ENCODE assay signal across 13 cellular contexts in the genomic region with DNA sequence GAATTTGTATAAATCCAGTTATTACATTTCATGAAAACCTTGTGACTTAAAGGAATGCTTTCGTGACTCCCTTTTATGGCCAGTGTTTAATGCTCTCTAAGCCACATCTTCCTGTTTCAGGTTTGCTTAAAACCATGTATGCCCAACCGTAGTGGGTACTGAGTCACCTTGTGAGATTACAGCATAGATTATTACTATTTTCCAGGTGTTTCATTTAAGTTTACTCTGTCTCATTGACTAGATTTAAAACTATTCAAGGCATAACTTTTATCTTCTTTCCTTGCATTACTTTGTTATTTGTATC. TPM values are rescaled to one million over a fixed set of nuclear protein-coding genes. Genes with fewer than 3 reads are reported as not detected.
DNase-seq lines count a peak whose midpoint lies in the region; ATAC-seq lines count a peak whose summit lies in the region.
"Had no signal": no experiment of that assay in that cellular context is flagged by ENCODE, and none has a peak within 500 bp of the region (broad histone marks: within the 10 kb centered on the region; RNA-seq: fewer than 3 reads in every experiment).

No MANE protein-coding gene starts in this region.

- H3K27me3 Mint-ChIP-seq in T-helper 2 cell treated with Interferon-gamma antibody and Interleukin-4, amounts not matched to agents 5 μg/mL and 100 μg/mL, for 36 hours (ENCODE audit: low read depth) = no peaks in the 10 kb centered on the region
- no peaks in the 10 kb centered on the region for H3K27me3 Mint-ChIP-seq in naive thymus-derived CD8-positive, alpha-beta T cell
- H3K27me3 Mint-ChIP-seq: IgD-negative memory B cell had no signal

- H3K9me3 Mint-ChIP-seq in T-helper 2 cell treated with Interferon-gamma antibody and Interleukin-4, amounts not matched to agents 5 μg/mL and 100 μg/mL, for 36 hours = no peaks in the 10 kb centered on the region
- H3K9me3 Mint-ChIP-seq in naive thymus-derived CD8-positive, alpha-beta T cell = peaks cover 0 to 7% (median 2%) of the 10 kb centered on the region in 9 donors

- peak; percentile 25 for DNase-seq in activated CD4-positive, alpha-beta T cell treated with anti-CD3 and anti-CD28 coated beads for 48 hours
- no peak for DNase-seq in activated CD4-positive, alpha-beta T cell treated with anti-CD3 and anti-CD28 coated beads for 1 hour
- DNase-seq in T-helper 2 cell treated with Interferon-gamma antibody and Interleukin-4, amounts not matched to agents 5 μg/mL and 100 μg/mL, for 36 hours (ENCODE audit: low spot score) = peak; percentile 60
- no peak for DNase-seq in naive thymus-derived CD8-positive, alpha-beta T cell
- DNase-seq in activated gamma-delta T cell treated with Interleukin-2 at 50 U/mL for 16 hours (no peak), RPMI8226 (no peak)
- DNase-seq: amygdala, esophagus squamous epithelium, left lung, NCI-H526 had no signal

- H3K4me1 Mint-ChIP-seq in T-helper 2 cell treated with Interferon-gamma antibody and Interleukin-4, amounts not matched to agents 5 μg/mL and 100 μg/mL, for 36 hours (ENCODE audit: low read depth) = peaks cover 50% of the 10 kb centered on the region
- peaks cover 6 to 15% (median 7%) of the 10 kb centered on the region in 4 donors for H3K4me1 Mint-ChIP-seq in naive thymus-derived CD8-positive, alpha-beta T cell

- POLR2A ChIA-PET in naive thymus-derived CD8-positive, alpha-beta T cell (lab: Charles Lee) = no interaction called here

- H3K27ac Mint-ChIP-seq in T-helper 2 cell treated with Interferon-gamma antibody and Interleukin-4, amounts not matched to agents 5 μg/mL and 100 μg/mL, for 36 hours = peak overlapping the region; percentile 93
- peak overlapping the region in 7 of 10 donors; percentile 2 to 83 (median 46) for H3K27ac Mint-ChIP-seq in naive thymus-derived CD8-positive, alpha-beta T cell

- peaks cover 62% of the 10 kb centered on the region for H3K36me3 Mint-ChIP-seq in T-helper 2 cell treated with Interferon-gamma antibody and Interleukin-4, amounts not matched to agents 5 μg/mL and 100 μg/mL, for 36 hours (ENCODE audit: low read depth)
- H3K36me3 Mint-ChIP-seq in naive thymus-derived CD8-positive, alpha-beta T cell = peaks cover 13 to 93% (median 29%) of the 10 kb centered on the region in 3 donors

- peak overlapping the region; percentile 80 for H3K4me3 Mint-ChIP-seq in T-helper 2 cell treated with Interferon-gamma antibody and Interleukin-4, amounts not matched to agents 5 μg/mL and 100 μg/mL, for 36 hours
- peak overlapping the region in 1 of 10 donors; percentile 42 for H3K4me3 Mint-ChIP-seq in naive thymus-derived CD8-positive, alpha-beta T cell

- ATAC-seq in HG02610 (IDR thresholded peaks at IDR 0.05; ENCODE audit: unreplicated experiment) (peak; percentile 88), GM21717 (IDR thresholded peaks at IDR 0.05; ENCODE audit: unreplicated experiment) (no peak)
- ATAC-seq in naive thymus-derived CD8-positive, alpha-beta T cell = no peak
- ATAC-seq: left lung had no signal

RNA-seq across cellular contexts. Expression of a gene that starts 40.1 kb away (rescaled TPM):
- 10 to 100 TPM; 10.0 to 11.4 TPM for total RNA-seq in naive thymus-derived CD8-positive, alpha-beta T cell
- polyA plus RNA-seq in naive thymus-derived CD8-positive, alpha-beta T cell = 1 to 10 TPM in 2 of 3 donors, under 1 TPM in 1; 0.70 to 2.1 (median 2.0) TPM

Comparison
In these comparisons a context has a peak if more than half of its experiments do, and no peak if none do; other contexts are left out.
1. DNase-seq: peak in activated CD4-positive, alpha-beta T cell treated with anti-CD3 and anti-CD28 coated beads for 48 hours (single experiment) and T-helper 2 cell treated with Interferon-gamma antibody and Interleukin-4, amounts not matched to agents 5 μg/mL and 100 μg/mL, for 36 hours (single experiment); none in activated CD4-positive, alpha-beta T cell treated with anti-CD3 and anti-CD28 coated beads for 1 hour (single experiment), naive thymus-derived CD8-positive, alpha-beta T cell (0 of 10), activated gamma-delta T cell treated with Interleukin-2 at 50 U/mL for 16 hours (single experiment) and RPMI8226 (single experiment).